In the genomic region with DNA sequence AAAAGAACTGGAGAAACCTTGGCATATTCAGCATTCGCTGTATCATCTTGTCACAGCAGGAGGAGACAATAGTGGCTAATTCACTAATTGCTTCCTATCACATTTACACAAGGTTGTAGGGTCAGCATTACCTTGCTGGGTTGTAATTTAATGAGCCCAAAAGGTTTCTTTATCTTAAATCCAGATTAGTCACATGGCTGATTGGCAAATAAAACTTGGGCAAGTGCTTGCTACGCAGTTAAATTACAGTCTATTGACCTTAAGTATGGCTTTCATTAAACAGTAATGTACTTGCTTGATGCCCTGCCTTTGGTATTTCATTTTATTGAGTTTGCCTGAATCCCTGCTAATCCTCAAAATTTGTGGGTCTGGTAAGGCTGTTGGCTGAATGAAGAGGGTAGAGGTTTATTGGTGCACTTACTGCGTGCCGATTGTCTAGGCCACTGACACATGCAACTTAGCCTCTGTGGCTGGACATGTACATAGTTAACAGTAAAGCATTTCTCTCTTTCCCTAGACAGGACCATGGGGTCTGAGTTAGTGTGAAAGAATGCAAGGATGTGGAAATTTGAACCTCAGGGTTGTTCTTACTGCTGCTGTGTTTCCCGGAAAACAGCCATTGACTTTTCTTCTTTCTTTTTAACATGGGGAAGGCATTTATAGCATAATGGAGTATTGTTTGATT, we compare ENCODE assay signal across 13 cellular contexts. TPM values are rescaled to one million over a fixed set of nuclear protein-coding genes. Genes with fewer than 3 reads are reported as not detected.
DNase-seq lines count a peak whose midpoint lies in the region; ATAC-seq lines count a peak whose summit lies in the region.
"Had no signal": no experiment of that assay in that cellular context is flagged by ENCODE, and none has a peak within 500 bp of the region (broad histone marks: within the 10 kb centered on the region; RNA-seq: fewer than 3 reads in every experiment).

No MANE protein-coding gene starts in this region.

- WGBS in trophoblast cell (ENCODE audit: extremely low coverage, insufficient coverage, insufficient read length) = no CpG with 5 or more reads among the region's 5 CpGs

- no peaks in the 10 kb centered on the region for H3K9me3 ChIP-seq in trophoblast cell (ENCODE audit: insufficient read depth, low read depth, low read length)
- H3K9me3 ChIP-seq: vagina had no signal

- H2BK12ac ChIP-seq in trophoblast cell (ENCODE audit: low read length) = no peak overlapping the region

- H3K4ac ChIP-seq in trophoblast cell (ENCODE audit: low read depth, low read length) = no peak overlapping the region

- H4K12ac ChIP-seq in trophoblast cell (ENCODE audit: low read depth, low read length) = no peak overlapping the region

- H4K8ac ChIP-seq in trophoblast cell (ENCODE audit: low read depth, low read length) = no peak overlapping the region

- H3K4me3 ChIP-seq in trophoblast cell (ENCODE audit: low read depth, low read length) = no peak overlapping the region
- H3K4me3 ChIP-seq: coronary artery, vagina had no signal

- H3K79me1 ChIP-seq in trophoblast cell (ENCODE audit: low read length) = peaks cover 1% of the 10 kb centered on the region

- no peaks in the 10 kb centered on the region for H3K4me1 Mint-ChIP-seq in activated CD4-positive, alpha-beta T cell treated with anti-CD3 and anti-CD28 coated beads for 36 hours

- H3K4me2 ChIP-seq in trophoblast cell (ENCODE audit: low read length) = no peak overlapping the region

- peaks cover 0 to 5% of the 10 kb centered on the region in 2 experiments for H3K4me1 ChIP-seq in trophoblast cell (ENCODE audit: control insufficient read depth in 1 of 2, insufficient read depth in 2 of 2, low read length in 2 of 2)

- POLR2A ChIA-PET in activated CD4-positive, alpha-beta T cell treated with anti-CD3 and anti-CD28 coated beads for 36 hours (lab: Charles Lee) = no interaction called here

- H2BK5ac ChIP-seq in trophoblast cell (ENCODE audit: low read depth, low read length, poor library complexity) = no peak overlapping the region

- no peak overlapping the region for H2AK5ac ChIP-seq in trophoblast cell (ENCODE audit: low read length)

- H3K27ac Mint-ChIP-seq in activated CD4-positive, alpha-beta T cell treated with anti-CD3 and anti-CD28 coated beads for 36 hours = no peak overlapping the region

- DNase-seq in Daoy (ENCODE audit: low read depth) = peak; percentile 73
- peak; percentile 16 for DNase-seq in NCI-H460 (ENCODE audit: extremely low read depth, low read depth)
- peak; percentile 84 for DNase-seq in fibroblast of gingiva (ENCODE audit: low read depth)
- peak; percentile 79 to 92 for DNase-seq in trophoblast cell
- no peak for DNase-seq in LoVo (ENCODE audit: low spot score)
- no peak for DNase-seq in H4 (ENCODE audit: low spot score)
- no peak for DNase-seq in activated CD4-positive, alpha-beta T cell treated with anti-CD3 and anti-CD28 coated beads for 36 hours
- DNase-seq: activated CD4-positive, CD25-positive, alpha-beta regulatory T cell treated with anti-CD3 and anti-CD28 coated beads, Interleukin-2, amount 50 U/mL, for 72 hours; MV-4-11; NCI-H526 had no signal

- H3K14ac ChIP-seq in trophoblast cell (ENCODE audit: low read length) = no peak overlapping the region

- intact Hi-C loops in activated CD4-positive, alpha-beta T cell treated with anti-CD3 and anti-CD28 coated beads for 36 hours (cut with DNase I, micrococcal nuclease) = no loop called here

- peaks cover 21% of the 10 kb centered on the region for H3K27me3 Mint-ChIP-seq in activated CD4-positive, alpha-beta T cell treated with anti-CD3 and anti-CD28 coated beads for 36 hours

- no peak for ATAC-seq in GM21515 (IDR thresholded peaks at IDR 0.05; ENCODE audit: unreplicated experiment)
- ATAC-seq in activated CD4-positive, alpha-beta T cell treated with anti-CD3 and anti-CD28 coated beads for 36 hours = no peak

- H4K91ac ChIP-seq in trophoblast cell (ENCODE audit: low read depth, low read length) = no peak overlapping the region

- H3K9ac ChIP-seq in trophoblast cell (ENCODE audit: low read length) = no peak overlapping the region

- CTCF ChIA-PET in activated CD4-positive, alpha-beta T cell treated with anti-CD3 and anti-CD28 coated beads for 36 hours (lab: Charles Lee) = no interaction called here

- H3K9me3 Mint-ChIP-seq in activated CD4-positive, alpha-beta T cell treated with anti-CD3 and anti-CD28 coated beads for 36 hours (ENCODE audit: low read depth) = no peaks in the 10 kb centered on the region

- no peak overlapping the region for H2AFZ ChIP-seq in trophoblast cell (ENCODE audit: insufficient read depth, low read length, poor library complexity)

- H3K4me3 Mint-ChIP-seq in activated CD4-positive, alpha-beta T cell treated with anti-CD3 and anti-CD28 coated beads for 36 hours = no peak overlapping the region

- no peaks in the 10 kb centered on the region for H3K79me2 ChIP-seq in trophoblast cell (ENCODE audit: control insufficient read depth, insufficient read depth, low read length, poor library complexity)

- no peak overlapping the region for H2BK120ac ChIP-seq in trophoblast cell (ENCODE audit: insufficient read depth, low read length, poor library complexity)

- H3K18ac ChIP-seq in trophoblast cell (ENCODE audit: low read length) = no peak overlapping the region

- no peaks in the 10 kb centered on the region for H3K36me3 ChIP-seq in trophoblast cell (ENCODE audit: control insufficient read depth in 1 of 2, insufficient read depth in 2 of 2, low read length in 2 of 2)
- H3K36me3 ChIP-seq: vagina had no signal

- H3K36me3 Mint-ChIP-seq in activated CD4-positive, alpha-beta T cell treated with anti-CD3 and anti-CD28 coated beads for 36 hours (ENCODE audit: low read depth) = no peaks in the 10 kb centered on the region

- H3K27me3 ChIP-seq in trophoblast cell (ENCODE audit: insufficient read depth, low read length) = no peaks in the 10 kb centered on the region
- H3K27me3 ChIP-seq: vagina had no signal

- no peak overlapping the region for H3K23ac ChIP-seq in trophoblast cell (ENCODE audit: low read length)

- no peak overlapping the region for H3K27ac ChIP-seq in trophoblast cell (ENCODE audit: low read depth, low read length)
- H3K27ac ChIP-seq: coronary artery, vagina had no signal

RNA-seq across cellular contexts. Expression of a gene that starts 34.3 kb away (rescaled TPM):
- 26.9 and 29.0 TPM in 2 replicates for total RNA-seq in Daoy (2014; rRNA removed; shearing (Covaris generic))
- 80.5 and 98.0 TPM in 2 replicates for total RNA-seq in NCI-H460 (2014; rRNA removed; shearing (Covaris generic))
- polyA plus RNA-seq in NCI-H460 (2014; cell fraction: nucleus; rRNA removed) = 47.5 and 68.0 TPM in 2 replicates
- 89.8 and 93.7 TPM in 2 replicates for polyA plus RNA-seq in trophoblast cell (2013)
- total RNA-seq in H4 (2014; rRNA removed; shearing (Covaris generic)) = 7.7 and 10.6 TPM in 2 replicates
- total RNA-seq in activated CD4-positive, alpha-beta T cell treated with anti-CD3 and anti-CD28 coated beads for 36 hours = 1 to 10 TPM; 3.0 to 3.3 TPM

Comparison
In these comparisons a context has a peak if more than half of its experiments do, and no peak if none do; other contexts are left out.
1. DNase-seq: peak in Daoy (single experiment), NCI-H460 (single experiment), fibroblast of gingiva (single experiment) and trophoblast cell (2 of 2); none in LoVo (single experiment), H4 (single experiment) and activated CD4-positive, alpha-beta T cell treated with anti-CD3 and anti-CD28 coated beads for 36 hours (single experiment).